8 cellular contexts compared by ENCODE assay signal in the genomic region with DNA sequence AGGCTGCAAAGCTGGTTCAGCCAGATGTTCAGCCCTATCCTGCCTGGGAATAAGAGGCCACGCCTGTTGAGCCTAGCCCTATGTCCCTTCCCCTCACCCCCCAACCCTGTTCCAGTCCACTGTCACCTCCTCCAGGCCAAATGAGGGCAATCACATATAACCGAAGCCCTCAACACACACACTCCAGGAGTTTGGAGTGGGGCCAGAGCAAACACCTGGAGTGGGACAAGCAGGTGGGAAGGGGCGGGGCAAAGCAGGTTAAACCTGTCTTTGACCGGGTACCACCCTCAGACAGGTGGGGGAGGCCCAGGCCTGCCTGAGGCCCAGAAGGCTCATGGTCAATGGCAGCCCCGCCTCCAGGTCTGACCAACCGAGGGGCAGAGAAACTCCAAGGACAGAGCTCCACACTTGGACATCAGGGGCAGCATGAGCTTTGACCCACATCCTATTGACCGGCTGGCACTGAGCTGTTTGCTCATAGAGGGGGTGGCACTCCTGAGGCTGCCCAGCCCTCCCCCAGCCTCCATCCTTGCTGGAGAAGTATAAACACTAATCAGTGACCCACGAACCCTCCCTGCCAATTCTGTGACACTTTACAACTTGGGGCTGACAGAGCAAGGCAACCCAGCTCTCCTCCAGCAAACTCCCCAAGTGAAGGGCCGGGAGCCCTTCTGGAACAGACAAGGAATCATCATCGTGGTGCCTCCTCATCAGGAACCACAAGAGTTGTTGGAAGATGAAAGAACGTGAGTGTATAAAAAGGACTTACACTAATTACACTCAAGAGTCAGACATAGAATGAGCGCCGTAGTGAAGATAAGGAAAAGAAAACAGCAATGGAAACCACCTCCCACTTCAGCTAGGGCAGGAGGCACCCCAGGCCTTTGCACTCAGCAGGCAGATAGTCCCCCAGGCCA. TPM values are rescaled to one million over a fixed set of nuclear protein-coding genes. Genes with fewer than 3 reads are reported as not detected.
DNase-seq lines count a peak whose midpoint lies in the region; ATAC-seq and TF ChIP-seq lines count a peak whose summit lies in the region.

No MANE protein-coding gene starts in this region.

- H3K27me3 ChIP-seq in CD8-positive, alpha-beta T cell (ENCODE audit: insufficient read depth, low read length), result no peaks in the 10 kb centered on the region

- peak overlapping the region; percentile 45 for H3K4me3 Mint-ChIP-seq in CD8-positive, alpha-beta T cell
- peak overlapping the region; percentile 81 for H3K4me3 Mint-ChIP-seq in MCF 10A (ENCODE audit: unreplicated experiment)

- DNase-seq in CD8-positive, alpha-beta T cell, result no peak
- DNase-seq in NAMALWA (ENCODE audit: low spot score) (peak; percentile 38), MCF 10A (ENCODE audit: unreplicated experiment) (peak; percentile 42), mucosa of gallbladder (ENCODE audit: low spot score) (peak; percentile 91), NCI-H524 (lab: John Stamatoyannopoulos, UW) (no peak), nucleus accumbens (lab: John Stamatoyannopoulos, UW) (no peak), NCI-H524 treated with DMSO at 0.1 percent for 48 hours (lab: John Stamatoyannopoulos, UW) (no peak)

- no TSS peak for BruUV-seq in MCF 10A (replicated peaks; lab: Mats Ljungman, UMichigan)

- H3K27ac ChIP-seq in CD8-positive, alpha-beta T cell (ENCODE audit: low read depth, low read length), result no peak overlapping the region

- H3K36me3 ChIP-seq in CD8-positive, alpha-beta T cell (ENCODE audit: insufficient read depth, low read length), result no peaks in the 10 kb centered on the region

- no peak overlapping the region for H3K27ac Mint-ChIP-seq in CD8-positive, alpha-beta T cell
- H3K27ac Mint-ChIP-seq in MCF 10A (ENCODE audit: low read depth, unreplicated experiment), result peak overlapping the region; percentile 94

- POLR2A ChIA-PET in CD8-positive, alpha-beta T cell (lab: Charles Lee), result no interaction called here
- POLR2A ChIA-PET in MCF 10A (lab: Yijun Ruan, JAX), result interaction anchor here (0.6 to 6.0 kb wide), 13 partner anchors 11 to 296 kb away, joined by 3 to 99 read pairs (median 8); partner anchors contain the start of genes NFATC3, PLA2G15, PRMT7 and SLC7A6OS

- peaks cover 27% of the 10 kb centered on the region for H3K4me1 ChIP-seq in CD8-positive, alpha-beta T cell (ENCODE audit: insufficient read depth, low read length)

- no peaks in the 10 kb centered on the region for H3K9me3 Mint-ChIP-seq in CD8-positive, alpha-beta T cell
- H3K9me3 Mint-ChIP-seq in MCF 10A (ENCODE audit: unreplicated experiment), result no peaks in the 10 kb centered on the region

- H3K4me1 Mint-ChIP-seq in CD8-positive, alpha-beta T cell (ENCODE audit: low read depth), result peaks cover 27% of the 10 kb centered on the region
- H3K4me1 Mint-ChIP-seq in MCF 10A (ENCODE audit: insufficient read depth, unreplicated experiment), result peaks cover 16% of the 10 kb centered on the region

- H3K27me3 Mint-ChIP-seq in CD8-positive, alpha-beta T cell (ENCODE audit: low read depth), result no peaks in the 10 kb centered on the region
- no peaks in the 10 kb centered on the region for H3K27me3 Mint-ChIP-seq in MCF 10A (ENCODE audit: insufficient read depth, unreplicated experiment)

- H3K4me3 ChIP-seq in CD8-positive, alpha-beta T cell (ENCODE audit: low read depth, low read length), result no peak overlapping the region

- CTCF ChIA-PET in CD8-positive, alpha-beta T cell (lab: Charles Lee), result interaction anchor here (0.6 to 1.2 kb wide), 4 partner anchors 10 to 351 kb away, joined by 3 to 4 read pairs (median 3); no protein-coding TSS in a partner anchor
- CTCF ChIA-PET in MCF 10A (lab: Yijun Ruan, JAX), result interaction anchor here (0.6 to 0.8 kb wide), 9 partner anchors 26 to 371 kb away, joined by 3 to 4 read pairs (median 3); no protein-coding TSS in a partner anchor

- intact Hi-C loops in CD8-positive, alpha-beta T cell (cut with DNase I, micrococcal nuclease), result loop anchor here in 1 of 2 experiments (10.0 kb wide), 1 partner anchor 570 kb away; the partner anchor contains the start of genes ACD, C16orf86, ENKD1 and PARD6A
- intact Hi-C loops in MCF 10A (cut with micrococcal nuclease), result loop anchor here (5.0 kb wide), 1 partner anchor 267 kb away; the partner anchor contains the start of gene SLC12A4

- no peaks in the 10 kb centered on the region for H3K9me3 ChIP-seq in CD8-positive, alpha-beta T cell (ENCODE audit: low read length)

- H3K36me3 Mint-ChIP-seq in CD8-positive, alpha-beta T cell, result peaks cover 14% of the 10 kb centered on the region
- H3K36me3 Mint-ChIP-seq in MCF 10A (ENCODE audit: insufficient read depth, unreplicated experiment), result peaks cover 40% of the 10 kb centered on the region

- no peak for TF ChIP-seq CTCF in CD8-positive, alpha-beta T cell (IDR thresholded peaks at IDR 0.05)
- no peak for TF ChIP-seq CTCF in MCF 10A (IDR thresholded peaks at IDR 0.05; ENCODE audit: unreplicated experiment)

- no peak for ATAC-seq in CD8-positive, alpha-beta T cell
- ATAC-seq in HG02970 (IDR thresholded peaks at IDR 0.05; ENCODE audit: low FRiP score, unreplicated experiment), result no peak

RNA-seq across cellular contexts. Expression of gene ESRP2, which starts 1.5 kb away (rescaled TPM):
- total RNA-seq in CD8-positive, alpha-beta T cell, result not detected
- 42.7 and 48.8 TPM in 2 replicates for total RNA-seq in MCF 10A (2022)
- 67.0 TPM for total RNA-seq in mucosa of gallbladder

RNA-seq across cellular contexts. Expression of gene PLA2G15, which starts 10.7 kb away (rescaled TPM):
- 1 to 10 TPM; 5.1 to 6.0 TPM for total RNA-seq in CD8-positive, alpha-beta T cell
- 4.6 and 6.4 TPM in 2 replicates for total RNA-seq in MCF 10A (2022)
- total RNA-seq in mucosa of gallbladder, result 19.1 TPM

RNA-seq across cellular contexts. Expression of gene SLC7A6, which starts 29.9 kb away (rescaled TPM):
- total RNA-seq in CD8-positive, alpha-beta T cell, result 100 to 1,000 TPM; 115 to 119 TPM
- total RNA-seq in MCF 10A (2022) (45.3 and 61.0 TPM in 2 replicates), mucosa of gallbladder (13.6 TPM)

Comparison
In these comparisons a context has a peak if more than half of its experiments do, and no peak if none do; other contexts are left out.
1. DNase-seq: peak in NAMALWA (single experiment), MCF 10A (single experiment) and mucosa of gallbladder (single experiment); none in CD8-positive, alpha-beta T cell (0 of 7), NCI-H524 (0 of 2), nucleus accumbens (0 of 56) and NCI-H524 treated with DMSO at 0.1 percent for 48 hours (single experiment).
2. RNA of gene ESRP2, which starts 1.5 kb away (total RNA-seq): 67.0 TPM in mucosa of gallbladder (single experiment) and 42.7 to 48.8 TPM in MCF 10A; not detected in CD8-positive, alpha-beta T cell; every median in the first group is over 10 times any median in the second.